In the genomic region with DNA sequence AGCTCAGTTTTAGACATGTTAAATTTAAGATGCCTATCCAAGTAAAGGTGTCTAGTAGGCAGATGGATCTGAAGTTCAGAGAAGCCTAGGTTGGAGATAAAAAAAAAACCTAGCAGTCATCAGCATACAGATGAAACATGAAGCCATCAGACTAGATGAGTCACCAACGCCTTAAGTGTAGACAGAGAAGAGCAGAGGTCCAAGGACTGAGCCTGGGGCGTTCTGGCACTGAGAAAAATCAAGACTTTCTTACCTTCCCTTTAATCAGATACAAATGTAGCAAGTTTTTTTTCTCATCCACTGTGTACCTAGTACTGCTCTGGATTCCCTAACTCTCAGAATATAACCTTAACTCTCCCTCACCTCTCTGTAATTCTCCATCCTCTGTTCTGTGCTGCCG, we compare ENCODE assay signal across 14 cellular contexts.
DNase-seq lines count a peak whose midpoint lies in the region; ATAC-seq and TF ChIP-seq lines count a peak whose summit lies in the region.
"Had no signal": no experiment of that assay in that cellular context is flagged by ENCODE, and none has a peak within 500 bp of the region (broad histone marks: within the 10 kb centered on the region; RNA-seq: fewer than 3 reads in every experiment).

No MANE protein-coding gene starts in this region.

- no peaks in the 10 kb centered on the region for H3K27me3 ChIP-seq in kidney epithelial cell (ENCODE audit: control insufficient read depth, insufficient read depth, low read length)
- H3K27me3 ChIP-seq: transverse colon had no signal

- in situ Hi-C loops in astrocyte of the spinal cord (cut with HindIII; ENCODE audit: low sequenced_read_pairs): no loop called here

- ATAC-seq in GM19035 (IDR thresholded peaks at IDR 0.05; ENCODE audit: unreplicated experiment): no peak
- ATAC-seq: naive thymus-derived CD8-positive, alpha-beta T cell; Right ventricle myocardium inferior had no signal

- DNase-seq in GM03348 (ENCODE audit: low spot score): peak; percentile 39
- peak; percentile 90 for DNase-seq in M059J (ENCODE audit: low read depth)
- DNase-seq in astrocyte of the spinal cord (ENCODE audit: low read depth, low spot score): peak; percentile 61
- peak; percentile 19 for DNase-seq in kidney epithelial cell (ENCODE audit: low read depth)
- no peak for DNase-seq in NCI-H524 (lab: John Stamatoyannopoulos, UW)
- DNase-seq in activated CD8-positive, alpha-beta memory T cell treated with anti-CD3 and anti-CD28 coated beads for 24 hours: no peak
- no peak for DNase-seq in iPS-NIHi7 (ENCODE audit: extremely low spot score)
- DNase-seq: activated T-cell treated with anti-CD3 and anti-CD28 coated beads for 4 hours; kidney glomerular epithelial cell; naive thymus-derived CD8-positive, alpha-beta T cell; transverse colon had no signal

- H3K4me3 ChIP-seq in astrocyte of the spinal cord (ENCODE audit: low read depth, low read length) (no peak overlapping the region), kidney epithelial cell (ENCODE audit: low read depth, low read length) (no peak overlapping the region)
- H3K4me3 ChIP-seq: HAP-1, transverse colon had no signal

- no peaks in the 10 kb centered on the region for H3K36me3 ChIP-seq in kidney epithelial cell (ENCODE audit: control insufficient read depth, insufficient read depth, low read length)
- H3K36me3 ChIP-seq: HAP-1, transverse colon had no signal

- TF ChIP-seq CTCF in astrocyte of the spinal cord (IDR thresholded peaks at IDR 0.05; ENCODE audit: low read depth, low read length): no peak
- TF ChIP-seq CTCF in kidney epithelial cell (IDR thresholded peaks at IDR 0.05; ENCODE audit: insufficient read depth, low read length, poor library complexity, severe bottlenecking): no peak

Comparison
In these comparisons a context has a peak if more than half of its experiments do, and no peak if none do; other contexts are left out.
1. DNase-seq: peak in GM03348 (single experiment), M059J (single experiment), astrocyte of the spinal cord (single experiment) and kidney epithelial cell (single experiment); none in NCI-H524 (0 of 2), activated CD8-positive, alpha-beta memory T cell treated with anti-CD3 and anti-CD28 coated beads for 24 hours (single experiment) and iPS-NIHi7 (single experiment).